In the genomic region with DNA sequence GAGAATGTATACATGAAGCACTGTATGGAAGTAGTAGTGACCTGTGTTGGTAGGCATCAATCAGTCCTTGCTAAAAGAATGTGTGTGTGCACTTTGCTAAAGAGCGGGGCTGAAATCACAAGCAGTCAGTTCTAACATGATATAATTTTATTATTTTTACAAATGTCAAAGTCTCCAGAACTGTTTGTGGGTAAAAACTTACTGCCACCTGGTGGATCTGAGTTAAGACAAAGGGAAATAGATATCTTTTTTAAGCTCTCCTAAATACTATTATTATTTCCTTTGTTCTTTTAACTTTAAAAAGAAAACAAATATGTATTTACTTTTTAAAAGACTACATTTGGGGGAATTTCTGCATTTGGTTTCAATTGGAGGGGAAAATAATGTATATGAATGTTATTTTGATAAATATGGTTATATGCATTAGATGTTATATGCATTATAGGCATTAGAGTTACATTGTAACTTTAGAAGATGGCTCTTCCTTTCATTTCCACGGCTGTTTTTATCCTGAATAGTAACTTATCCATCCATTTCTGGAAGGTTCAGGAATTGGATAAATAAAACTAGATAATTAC, we compare ENCODE assay signal across 8 cellular contexts. TPM values are rescaled to one million over a fixed set of nuclear protein-coding genes. Genes with fewer than 3 reads are reported as not detected.
DNase-seq lines count a peak whose midpoint lies in the region; ATAC-seq, FAIRE-seq and TF ChIP-seq lines count a peak whose summit lies in the region.

No MANE protein-coding gene starts in this region.

- no peak for TF ChIP-seq POLR2A in gastroesophageal sphincter (IDR thresholded peaks at IDR 0.05)

- ATAC-seq in SK-N-SH treated with all-trans-retinoic acid at 6 μM for 48 hours = peak; percentile 86
- ATAC-seq in gastroesophageal sphincter = no peak
- no peak for ATAC-seq in GM21526 (IDR thresholded peaks at IDR 0.05; ENCODE audit: low FRiP score, unreplicated experiment)

- H3K27me3 Mint-ChIP-seq in activated CD4-positive, alpha-beta T cell treated with anti-CD3 and anti-CD28 coated beads, Interleukin-2, amount 10 ng/mL, durations not matched to agents 24 days and 14 days = peaks cover 32% of the 10 kb centered on the region

- H3K36me3 ChIP-seq in left ventricle myocardium inferior (no peaks in the 10 kb centered on the region), right atrium auricular region (no peaks in the 10 kb centered on the region), gastroesophageal sphincter (no peaks in the 10 kb centered on the region)

- DNase-seq in left ventricle myocardium inferior (no peak), right atrium auricular region (ENCODE audit: low spot score) (no peak), urothelium cell line (ENCODE audit: low spot score) (peak; percentile 20), NCI-H2227 (lab: John Stamatoyannopoulos, UW; ENCODE audit: unreplicated experiment) (no peak)
- DNase-seq in activated CD4-positive, alpha-beta T cell treated with anti-CD3 and anti-CD28 coated beads, Interleukin-2, amount 10 ng/mL, durations not matched to agents 24 days and 14 days = no peak

- H3K27me3 ChIP-seq in left ventricle myocardium inferior (ENCODE audit: low read depth) (peaks cover 11% of the 10 kb centered on the region), right atrium auricular region (no peaks in the 10 kb centered on the region), gastroesophageal sphincter (no peaks in the 10 kb centered on the region)

- H3K27ac ChIP-seq in left ventricle myocardium inferior (replicated peaks) (no peak overlapping the region), right atrium auricular region (no peak overlapping the region), gastroesophageal sphincter (no peak overlapping the region)

- TF ChIP-seq EP300 in gastroesophageal sphincter (IDR thresholded peaks at IDR 0.05) = no peak

- TF ChIP-seq CTCF in left ventricle myocardium inferior (IDR thresholded peaks at IDR 0.05; ENCODE audit: borderline replicate concordance) = peak; percentile 59
- peak in 1 of 2 donors; percentile 62 for TF ChIP-seq CTCF in right atrium auricular region (IDR thresholded peaks at IDR 0.05)
- TF ChIP-seq CTCF in gastroesophageal sphincter (IDR thresholded peaks at IDR 0.05) = peak; percentile 18 to 62 (median 33)

- no peak overlapping the region for H3K4me3 Mint-ChIP-seq in activated CD4-positive, alpha-beta T cell treated with anti-CD3 and anti-CD28 coated beads, Interleukin-2, amount 10 ng/mL, durations not matched to agents 24 days and 14 days

- H3K4me1 ChIP-seq in left ventricle myocardium inferior (peaks cover 7% of the 10 kb centered on the region), right atrium auricular region (no peaks in the 10 kb centered on the region), gastroesophageal sphincter (peaks cover 0 to 9% (median 0%) of the 10 kb centered on the region in 3 donors)

- H3K9me3 Mint-ChIP-seq in activated CD4-positive, alpha-beta T cell treated with anti-CD3 and anti-CD28 coated beads, Interleukin-2, amount 10 ng/mL, durations not matched to agents 24 days and 14 days = peaks cover 13% of the 10 kb centered on the region

- H3K9me3 ChIP-seq in left ventricle myocardium inferior (replicated peaks) (no peaks in the 10 kb centered on the region), right atrium auricular region (no peaks in the 10 kb centered on the region), gastroesophageal sphincter (no peaks in the 10 kb centered on the region)

- intact Hi-C loops in left ventricle myocardium inferior (cut with micrococcal nuclease) = no loop called here
- intact Hi-C loops in activated CD4-positive, alpha-beta T cell treated with anti-CD3 and anti-CD28 coated beads, Interleukin-2, amount 10 ng/mL, durations not matched to agents 24 days and 14 days (cut with micrococcal nuclease) = loop anchor here (5.0 to 10.0 kb wide), 2 partner anchors 370 to 582 kb away; no protein-coding TSS in a partner anchor

- no peak overlapping the region for H3K4me3 ChIP-seq in left ventricle myocardium inferior
- no peak overlapping the region for H3K4me3 ChIP-seq in right atrium auricular region
- H3K4me3 ChIP-seq in gastroesophageal sphincter = no peak overlapping the region

- no peak for FAIRE-seq in urothelium cell line (lab: Jason Lieb, UNC)

- H3K36me3 Mint-ChIP-seq in activated CD4-positive, alpha-beta T cell treated with anti-CD3 and anti-CD28 coated beads, Interleukin-2, amount 10 ng/mL, durations not matched to agents 24 days and 14 days (ENCODE audit: low read depth) = no peaks in the 10 kb centered on the region

- no peak overlapping the region for H3K27ac Mint-ChIP-seq in activated CD4-positive, alpha-beta T cell treated with anti-CD3 and anti-CD28 coated beads, Interleukin-2, amount 10 ng/mL, durations not matched to agents 24 days and 14 days

- WGBS in gastroesophageal sphincter (ENCODE audit: low coverage in 1 of 2), 2 donors = 28 to 29% methylated on average over 2 of the region's 2 CpGs

- H3K4me1 Mint-ChIP-seq in activated CD4-positive, alpha-beta T cell treated with anti-CD3 and anti-CD28 coated beads, Interleukin-2, amount 10 ng/mL, durations not matched to agents 24 days and 14 days = peaks cover 9% of the 10 kb centered on the region

TF ChIP-seq in SK-N-SH treated with all-trans-retinoic acid at 6 μM for 48 hours, 23 proteins besides CTCF, POLR2A, EP300 and RAD21:
- no peak for TF ChIP-seq BACH2 (CRISPR knock-in tag; IDR thresholded peaks at IDR 0.05; ENCODE audit: borderline replicate concordance)
- TF ChIP-seq, protein P1, sequence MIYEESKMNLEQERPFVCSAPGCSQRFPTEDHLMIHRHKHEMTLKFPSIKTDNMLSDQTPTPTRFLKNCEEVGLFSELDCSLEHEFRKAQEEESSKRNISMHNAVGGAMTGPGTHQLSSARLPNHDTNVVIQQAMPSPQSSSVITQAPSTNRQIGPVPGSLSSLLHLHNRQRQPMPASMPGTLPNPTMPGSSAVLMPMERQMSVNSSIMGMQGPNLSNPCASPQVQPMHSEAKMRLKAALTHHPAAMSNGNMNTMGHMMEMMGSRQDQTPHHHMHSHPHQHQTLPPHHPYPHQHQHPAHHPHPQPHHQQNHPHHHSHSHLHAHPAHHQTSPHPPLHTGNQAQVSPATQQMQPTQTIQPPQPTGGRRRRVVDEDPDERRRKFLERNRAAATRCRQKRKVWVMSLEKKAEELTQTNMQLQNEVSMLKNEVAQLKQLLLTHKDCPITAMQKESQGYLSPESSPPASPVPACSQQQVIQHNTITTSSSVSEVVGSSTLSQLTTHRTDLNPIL (CRISPR knock-in tag; IDR thresholded peaks at IDR 0.05; ENCODE audit: low read depth) = no peak
- TF ChIP-seq ZNF70 (CRISPR knock-in tag; IDR thresholded peaks at IDR 0.05) = no peak
- TF ChIP-seq ZC3H10 (CRISPR knock-in tag; IDR thresholded peaks at IDR 0.05) = no peak
- TF ChIP-seq ISL1 (CRISPR knock-in tag; IDR thresholded peaks at IDR 0.05) = no peak
- no peak for TF ChIP-seq ZFP3 (CRISPR knock-in tag; IDR thresholded peaks at IDR 0.05)
- no peak for TF ChIP-seq ARNTL (CRISPR knock-in tag; IDR thresholded peaks at IDR 0.05; ENCODE audit: borderline replicate concordance, low read depth)
- TF ChIP-seq TOX (CRISPR knock-in tag; IDR thresholded peaks at IDR 0.05; ENCODE audit: borderline replicate concordance) = no peak
- no peak for TF ChIP-seq PPARA (CRISPR knock-in tag; IDR thresholded peaks at IDR 0.05; ENCODE audit: borderline replicate concordance)
- TF ChIP-seq, protein P2, sequence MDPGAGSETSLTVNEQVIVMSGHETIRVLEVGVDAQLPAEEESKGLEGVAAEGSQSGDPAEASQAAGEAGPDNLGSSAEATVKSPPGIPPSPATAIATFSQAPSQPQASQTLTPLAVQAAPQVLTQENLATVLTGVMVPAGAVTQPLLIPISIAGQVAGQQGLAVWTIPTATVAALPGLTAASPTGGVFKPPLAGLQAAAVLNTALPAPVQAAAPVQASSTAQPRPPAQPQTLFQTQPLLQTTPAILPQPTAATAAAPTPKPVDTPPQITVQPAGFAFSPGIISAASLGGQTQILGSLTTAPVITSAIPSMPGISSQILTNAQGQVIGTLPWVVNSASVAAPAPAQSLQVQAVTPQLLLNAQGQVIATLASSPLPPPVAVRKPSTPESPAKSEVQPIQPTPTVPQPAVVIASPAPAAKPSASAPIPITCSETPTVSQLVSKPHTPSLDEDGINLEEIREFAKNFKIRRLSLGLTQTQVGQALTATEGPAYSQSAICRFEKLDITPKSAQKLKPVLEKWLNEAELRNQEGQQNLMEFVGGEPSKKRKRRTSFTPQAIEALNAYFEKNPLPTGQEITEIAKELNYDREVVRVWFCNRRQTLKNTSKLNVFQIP (CRISPR knock-in tag; IDR thresholded peaks at IDR 0.05; ENCODE audit: borderline replicate concordance, low read depth) = no peak
- no peak for TF ChIP-seq ZFP30 (CRISPR knock-in tag; IDR thresholded peaks at IDR 0.05)
- no peak for TF ChIP-seq OSR1 (CRISPR knock-in tag; IDR thresholded peaks at IDR 0.05)
- no peak for TF ChIP-seq ZNF8 (CRISPR knock-in tag; IDR thresholded peaks at IDR 0.05)
- no peak for TF ChIP-seq CSDC2 (CRISPR knock-in tag; IDR thresholded peaks at IDR 0.05)
- no peak for TF ChIP-seq TCF4 (CRISPR knock-in tag; IDR thresholded peaks at IDR 0.05; ENCODE audit: borderline replicate concordance)
- no peak for TF ChIP-seq SNAI2 (CRISPR knock-in tag; IDR thresholded peaks at IDR 0.05)
- TF ChIP-seq, protein P3, sequence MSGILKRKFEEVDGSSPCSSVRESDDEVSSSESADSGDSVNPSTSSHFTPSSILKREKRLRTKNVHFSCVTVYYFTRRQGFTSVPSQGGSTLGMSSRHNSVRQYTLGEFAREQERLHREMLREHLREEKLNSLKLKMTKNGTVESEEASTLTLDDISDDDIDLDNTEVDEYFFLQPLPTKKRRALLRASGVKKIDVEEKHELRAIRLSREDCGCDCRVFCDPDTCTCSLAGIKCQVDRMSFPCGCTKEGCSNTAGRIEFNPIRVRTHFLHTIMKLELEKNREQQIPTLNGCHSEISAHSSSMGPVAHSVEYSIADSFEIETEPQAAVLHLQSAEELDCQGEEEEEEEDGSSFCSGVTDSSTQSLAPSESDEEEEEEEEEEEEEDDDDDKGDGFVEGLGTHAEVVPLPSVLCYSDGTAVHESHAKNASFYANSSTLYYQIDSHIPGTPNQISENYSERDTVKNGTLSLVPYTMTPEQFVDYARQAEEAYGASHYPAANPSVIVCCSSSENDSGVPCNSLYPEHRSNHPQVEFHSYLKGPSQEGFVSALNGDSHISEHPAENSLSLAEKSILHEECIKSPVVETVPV (CRISPR knock-in tag; IDR thresholded peaks at IDR 0.05) = no peak
TF ChIP-seq in SK-N-SH treated with all-trans-retinoic acid at 6 μM for 48 hours: peak in this region for 0.

RNA-seq across cellular contexts. Expression of a gene that starts 7.8 kb away (rescaled TPM):
- total RNA-seq in left ventricle myocardium inferior (34.2 TPM), right atrium auricular region (10 to 100 TPM; 29.8 to 33.2 TPM), gastroesophageal sphincter (10 to 100 TPM; 30.0 to 55.7 (median 33.9) TPM)
- total RNA-seq in activated CD4-positive, alpha-beta T cell treated with anti-CD3 and anti-CD28 coated beads, Interleukin-2, amount 10 ng/mL, durations not matched to agents 24 days and 14 days = 9.8 and 10.8 TPM in 2 replicates

RNA-seq across cellular contexts. Expression of a gene that starts 37.5 kb away (rescaled TPM):
- not detected for total RNA-seq in left ventricle myocardium inferior
- total RNA-seq in right atrium auricular region = not detected
- not detected for total RNA-seq in gastroesophageal sphincter
- total RNA-seq in activated CD4-positive, alpha-beta T cell treated with anti-CD3 and anti-CD28 coated beads, Interleukin-2, amount 10 ng/mL, durations not matched to agents 24 days and 14 days = not detected in 2 replicates
